ENCODE assay signal across 8 cellular contexts in the genomic region with DNA sequence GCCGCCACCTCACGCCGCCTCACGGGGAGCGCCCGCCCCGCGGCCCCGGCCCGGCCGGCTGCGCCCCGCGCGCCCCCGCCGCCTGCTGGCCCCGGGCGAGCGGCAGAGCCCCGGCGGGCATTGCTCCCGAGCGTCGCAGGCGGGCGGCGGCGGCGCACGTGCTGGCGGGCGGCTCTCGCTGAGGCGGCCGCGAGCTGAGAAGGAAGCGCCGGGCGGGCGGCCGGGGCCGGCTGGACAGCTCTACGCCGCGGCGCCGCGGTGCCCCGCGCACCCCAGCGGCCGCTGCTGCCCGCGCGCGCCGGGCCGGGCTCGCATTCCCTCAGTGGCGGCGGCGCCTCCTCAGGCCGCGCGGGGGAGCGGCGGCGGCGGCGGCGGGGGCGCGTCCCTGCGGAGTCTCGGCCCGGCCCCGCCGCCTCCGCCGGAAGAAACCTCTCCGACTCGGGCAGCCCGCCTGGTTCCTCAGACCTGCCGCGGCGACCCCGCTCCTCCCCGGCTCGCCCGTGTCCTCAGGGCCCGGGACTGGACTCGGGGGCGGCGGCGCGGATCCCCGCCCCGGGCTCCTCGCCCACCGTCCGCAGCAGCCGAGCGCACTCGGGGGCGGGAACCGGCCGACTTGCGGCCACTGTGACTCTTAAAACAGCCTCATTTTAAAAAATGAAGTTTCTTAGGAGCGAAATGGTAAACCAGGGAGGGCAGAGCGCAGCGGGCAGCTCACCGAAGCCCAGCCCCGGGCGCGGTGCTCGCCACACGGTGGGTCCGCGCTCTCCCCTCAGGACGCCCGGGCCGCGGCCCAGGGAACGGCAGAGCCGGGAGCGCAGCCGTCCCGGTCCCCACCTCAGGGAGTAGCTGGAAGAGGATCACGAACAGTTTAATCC. TPM values are rescaled to one million over a fixed set of nuclear protein-coding genes. Genes with fewer than 3 reads are reported as not detected.
DNase-seq lines count a peak whose midpoint lies in the region; ATAC-seq, FAIRE-seq and TF ChIP-seq lines count a peak whose summit lies in the region.

PITPNM2 (minus strand) TSS at position 287 of the 875 bp plus-strand sequence. CDS start 116,500 bp downstream, outside the sequence.

- no peaks in the 10 kb centered on the region for H3K9me3 ChIP-seq in H1 (ENCODE audit: insufficient read depth in 2 of 2, low read depth in 1 of 2, low read length in 1 of 2)

- no peak for DNase-seq in GM12864 (ENCODE audit: low read depth)
- peak; percentile 81 for DNase-seq in NCI-H69 (lab: John Stamatoyannopoulos, UW)
- peak; percentile 82 for DNase-seq in activated CD8-positive, alpha-beta memory T cell treated with anti-CD3 and anti-CD28 coated beads for 24 hours
- DNase-seq in H1 (ENCODE audit: low read depth in 1 of 2, low spot score in 2 of 2): no peak
- DNase-seq in mesenteric fat pad (ENCODE audit: low spot score): peak; percentile 91
- DNase-seq in stimulated activated CD8-positive, alpha-beta memory T cell treated with anti-CD3 and anti-CD28 coated beads, Interleukin-7, amount 100 ng/mL, for 1 hour (ENCODE audit: low read depth in 2 of 2): peak; percentile 25 to 26

- TF ChIP-seq CTCF in GM12864 (IDR thresholded peaks at IDR 0.05; ENCODE audit: low read depth, low read length, missing control alignments) (no peak), H1 (IDR thresholded peaks at IDR 0.05; ENCODE audit: control extremely low read depth in 1 of 3, insufficient read depth in 1 of 3, low read depth in 1 of 3, low read length in 3 of 3) (peak in 2 of 3 experiments; percentile 26 to 31; a peak in 2 of 4 replicates)

- no peak within 1 kb of the TSS for H2BK20ac ChIP-seq in H1 (ENCODE audit: low read length)

- H3K4me3 ChIP-seq in GM12864 (ENCODE audit: low read depth, low read length): peak within 1 kb of the TSS; percentile 59
- H3K4me3 ChIP-seq in H1 (ENCODE audit: extremely low read depth in 1 of 4, insufficient read depth in 2 of 4, low read depth in 3 of 4, low read length in 4 of 4): peak within 1 kb of the TSS; percentile 51 to 86 (median 74)

- no peak within 1 kb of the TSS for H3K4ac ChIP-seq in H1 (replicated peaks; ENCODE audit: insufficient read length, low read depth, low read length)

- no peak for TF ChIP-seq POLR2A in H1 (IDR thresholded peaks at IDR 0.05; ENCODE audit: control extremely low read depth in 1 of 2, low read depth in 2 of 2, low read length in 2 of 2)

- peak within 1 kb of the TSS; percentile 23 for H4K8ac ChIP-seq in H1 (ENCODE audit: extremely low read depth, insufficient read depth, low read length)

- WGBS in H1 (ENCODE audit: extremely low coverage in 1 of 2, insufficient coverage in 1 of 2, insufficient read length in 1 of 2, insufficient replicate concordance in 2 of 2, low coverage in 1 of 2, low lambda C conversion rate in 2 of 2, missing lambda C conversion rate in 1 of 2), 2 experiments: 3% methylated on average over 61 of the region's 130 CpGs; no CpG with 5 or more reads in 1 of the 2 experiments

- peak within 1 kb of the TSS in 3 of 4 experiments; percentile 25 to 73 (median 40); a peak in 3 of 7 replicates for H3K9ac ChIP-seq in H1 (replicated peaks in 1 of 4; ENCODE audit: extremely low read depth in 1 of 4, low read depth in 3 of 4, low read length in 3 of 4)

- H3K36me3 ChIP-seq in H1 (ENCODE audit: control insufficient read depth in 2 of 4, insufficient read depth in 4 of 4, low read length in 3 of 4): no peaks in the 10 kb centered on the region

- no peak within 1 kb of the TSS for H3K23ac ChIP-seq in H1 (ENCODE audit: insufficient read length)

- H3K27ac ChIP-seq in H1 (ENCODE audit: low read depth, low read length): no peak within 1 kb of the TSS

- CTCF ChIA-PET in H1 (lab: Charles Lee; ENCODE audit: partially characterized antibody): interaction anchor here (0.5 to 3.2 kb wide), 5 partner anchors 8 to 107 kb away, joined by 3 to 16 read pairs (median 3); no protein-coding TSS in a partner anchor

- no peak within 1 kb of the TSS for H4K5ac ChIP-seq in H1 (ENCODE audit: insufficient read length, low read depth, low read length)

- no peak for FAIRE-seq in H1 (lab: Jason Lieb, UNC)

- no peak within 1 kb of the TSS for H2BK5ac ChIP-seq in H1 (ENCODE audit: low read depth, low read length)

- H2BK12ac ChIP-seq in H1 (ENCODE audit: low read depth, low read length): peak within 1 kb of the TSS; percentile 69; the same call in 1 of the 2 replicates

- H3K27me3 ChIP-seq in H1 (replicated peaks in 1 of 4; ENCODE audit: control insufficient read depth in 3 of 4, extremely low read depth in 1 of 4, insufficient read depth in 3 of 4, low read length in 3 of 4): peaks cover 14 to 39% (median 32%) of the 10 kb centered on the region in 4 experiments; a peak in 6 of 7 replicates

- no peak within 1 kb of the TSS; the same call in 1 of the 2 replicates for H2AK5ac ChIP-seq in H1 (ENCODE audit: low read depth, low read length)

- ATAC-seq in HG02759 (IDR thresholded peaks at IDR 0.05; ENCODE audit: unreplicated experiment) (peak; percentile 76), HG02981 (IDR thresholded peaks at IDR 0.05; ENCODE audit: unreplicated experiment) (no peak)

- TF ChIP-seq RAD21 in H1 (IDR thresholded peaks at IDR 0.05 in 1 of 2, conservative IDR thresholded peaks at IDR 0.05 in 1 of 2; ENCODE audit: low read depth in 2 of 2, low read length in 2 of 2): 0 out of 4 replicates have a peak, but pooled peaks of 1 of the 2 experiments have one; percentile 11

- peak within 1 kb of the TSS; percentile 81 for H4K91ac ChIP-seq in H1 (replicated peaks; ENCODE audit: insufficient read length, low read length)

- no peak within 1 kb of the TSS for H3K56ac ChIP-seq in H1 (replicated peaks; ENCODE audit: insufficient read length, low read depth, low read length)

- peak within 1 kb of the TSS; percentile 69 to 96 for H3K4me2 ChIP-seq in H1 (ENCODE audit: insufficient read depth in 1 of 2, low read depth in 2 of 2, low read length in 2 of 2)

- POLR2A ChIA-PET in H1 (lab: Charles Lee; ENCODE audit: partially characterized antibody): interaction anchor here (0.9 to 2.1 kb wide), 8 partner anchors 11 to 171 kb away, joined by 3 to 11 read pairs (median 4); partner anchors contain the start of genes ARL6IP4, MPHOSPH9 and MTRFR

- H2BK15ac ChIP-seq in H1 (ENCODE audit: low read length): no peak within 1 kb of the TSS

- no peaks in the 10 kb centered on the region for H4K20me1 ChIP-seq in H1 (replicated peaks in 1 of 2; ENCODE audit: control insufficient read depth in 1 of 2, insufficient read depth in 2 of 2, low read length in 2 of 2)

- H2BK120ac ChIP-seq in H1 (replicated peaks; ENCODE audit: low read depth, low read length): no peak within 1 kb of the TSS

- peaks cover 10% of the 10 kb centered on the region; the same call in 1 of the 2 replicates for H3K23me2 ChIP-seq in H1 (ENCODE audit: low read depth, low read length)

- no peak within 1 kb of the TSS for H3K14ac ChIP-seq in H1 (ENCODE audit: insufficient read length)

- peak within 1 kb of the TSS; percentile 76; the same call in 1 of the 2 replicates for H3K18ac ChIP-seq in H1 (ENCODE audit: extremely low read depth, low read length)

- no peaks in the 10 kb centered on the region for H3K79me2 ChIP-seq in H1 (ENCODE audit: control insufficient read depth in 1 of 2, insufficient read depth in 2 of 2, low read length in 2 of 2)

- peaks cover 6 to 26% (median 9%) of the 10 kb centered on the region in 4 experiments for H3K4me1 ChIP-seq in H1 (replicated peaks in 1 of 4; ENCODE audit: control insufficient read depth in 3 of 4, insufficient read depth in 4 of 4, low read length in 3 of 4)

- H3K79me1 ChIP-seq in H1 (ENCODE audit: low read depth, low read length): no peaks in the 10 kb centered on the region

- H2AFZ ChIP-seq in H1 (ENCODE audit: low read length): peak within 1 kb of the TSS; percentile 68; the same call in 1 of the 2 replicates

- no peak for TF ChIP-seq EP300 in H1 (IDR thresholded peaks at IDR 0.05; ENCODE audit: borderline replicate concordance in 1 of 2, low read depth in 2 of 2, low read length in 2 of 2)

TF ChIP-seq in H1, 55 proteins besides CTCF, POLR2A, EP300 and RAD21 (continues in another document):
- TF ChIP-seq KDM4A (IDR thresholded peaks at IDR 0.05; ENCODE audit: low read depth, low read length, severe bottlenecking) (peak; percentile 21), ATF2 (IDR thresholded peaks at IDR 0.05; ENCODE audit: low read length) (no peak), PHF8 (conservative IDR thresholded peaks at IDR 0.05; ENCODE audit: low read depth, low read length) (no peak), E2F6 (IDR thresholded peaks at IDR 0.05) (peak; percentile 81), MAX (IDR thresholded peaks at IDR 0.05) (peak; percentile 88), SP1 (IDR thresholded peaks at IDR 0.05; ENCODE audit: low read depth, low read length) (no peak), BACH1 (IDR thresholded peaks at IDR 0.05; ENCODE audit: low read length) (no peak)

RNA-seq across cellular contexts. Expression of gene PITPNM2, which starts in this region (rescaled TPM):
- 2.3 and 3.4 TPM in 2 replicates for total RNA-seq in H1 (2021; fragmentation: NEBNext Ultra II Directional; extraction: Animal tissue kit (Norgen Biotek cat#: 25700))
- polyA plus RNA-seq in H1 (2011; rRNA removed): 0.59 and 0.97 TPM in 2 replicates
- 0.90 TPM for polyA plus RNA-seq in H1 (2011; cell fraction: cytosol; rRNA removed)
- polyA plus RNA-seq in H1 (2011; cell fraction: nucleus; rRNA removed): 3.2 TPM
- 1.2 to 1.9 TPM (median 1.6 TPM) in 4 replicates for polyA plus RNA-seq in H1 (2012, experiment 1 of 2)
- polyA plus RNA-seq in H1 (2012, experiment 2 of 2): 0.87 TPM
- polyA plus RNA-seq in H1 (2013, experiment 1 of 2): 1.4 TPM
- 1.7 TPM for polyA plus RNA-seq in H1 (2013, experiment 2 of 2)
- 1.0 and 1.1 TPM in 2 replicates for polyA minus RNA-seq in H1 (2011; rRNA and poly(A)+ RNA removed)
- polyA minus RNA-seq in H1 (2011; cell fraction: cytosol; rRNA and poly(A)+ RNA removed): 2.3 TPM
- polyA minus RNA-seq in H1 (2011; cell fraction: nucleus; rRNA and poly(A)+ RNA removed): 1.8 TPM
- 23.1 TPM for total RNA-seq in mesenteric fat pad

Comparison
In these comparisons a context has a peak if more than half of its experiments do, and no peak if none do; other contexts are left out.
1. DNase-seq: peak in NCI-H69 (single experiment), activated CD8-positive, alpha-beta memory T cell treated with anti-CD3 and anti-CD28 coated beads for 24 hours (single experiment), mesenteric fat pad (single experiment) and stimulated activated CD8-positive, alpha-beta memory T cell treated with anti-CD3 and anti-CD28 coated beads, Interleukin-7, amount 100 ng/mL, for 1 hour (2 of 2); none in GM12864 (single experiment) and H1 (0 of 2).